8 cellular contexts compared by ENCODE assay signal in genomic region chr7:20330176-20330796, GRCh38. TPM values are rescaled to one million over a fixed set of nuclear protein-coding genes. Genes with fewer than 3 reads are reported as not detected.
A peak's percentile ranks its signal among the peaks of the same experiment; 100 is the strongest.
DNase-seq lines count a peak whose midpoint lies in the region; ATAC-seq and TF ChIP-seq lines count a peak whose summit lies in the region.

No MANE protein-coding gene starts in this region.

- H3K27me3 Mint-ChIP-seq in IgD-negative memory B cell (peaks cover 6% of the 10 kb centered on the region), immature natural killer cell (ENCODE audit: low read depth in 3 of 3) (peaks cover 9 to 30% (median 11%) of the 10 kb centered on the region in 3 donors)

- H3K27me3 ChIP-seq in GM06990 (replicated peaks; ENCODE audit: control insufficient read depth, insufficient read depth, low read length) (no peaks in the 10 kb centered on the region), skeletal muscle satellite cell (ENCODE audit: control insufficient read depth, insufficient read depth, low read length) (no peaks in the 10 kb centered on the region)

- DNase-seq in GM06990 (ENCODE audit: extremely low read depth, insufficient read length) (peak; percentile 83), SK-N-MC (ENCODE audit: low read depth, low spot score) (no peak), T47D (ENCODE audit: low read depth in 1 of 2, low spot score in 1 of 2) (peak; percentile 64 to 84), immature natural killer cell (peak in 2 of 3 donors; percentile 5 to 15)
- DNase-seq in NK-92 treated with Interleukin-12 subunit alpha and Interleukin-12 subunit beta, amount 100 ng/mL, for 24 hours (lab: John Stamatoyannopoulos, UW), result no peak

- no peaks in the 10 kb centered on the region for H3K9me3 ChIP-seq in SK-N-MC (ENCODE audit: low read depth, low read length)
- H3K9me3 ChIP-seq in skeletal muscle satellite cell (replicated peaks; ENCODE audit: low read length), result no peaks in the 10 kb centered on the region

- H3K4me3 ChIP-seq in GM06990 (replicated peaks; ENCODE audit: low read depth, low read length), result peak overlapping the region; percentile 79
- peak overlapping the region; percentile 87 for H3K4me3 ChIP-seq in SK-N-MC
- H3K4me3 ChIP-seq in skeletal muscle satellite cell (ENCODE audit: low read length), result peak overlapping the region; percentile 85

- H3K36me3 Mint-ChIP-seq in IgD-negative memory B cell, result no peaks in the 10 kb centered on the region
- no peaks in the 10 kb centered on the region for H3K36me3 Mint-ChIP-seq in immature natural killer cell

- H3K27ac Mint-ChIP-seq in IgD-negative memory B cell (peak overlapping the region; percentile 51 to 96 (median 84)), immature natural killer cell (no peak overlapping the region)

- TF ChIP-seq CTCF in GM06990 (IDR thresholded peaks at IDR 0.05; ENCODE audit: insufficient read depth, low read length, poor library complexity, severe bottlenecking), result no peak

- H3K4me1 ChIP-seq in skeletal muscle satellite cell (ENCODE audit: control insufficient read depth, insufficient read depth, low read length), result peaks cover 12% of the 10 kb centered on the region

- peak overlapping the region; percentile 98 for H3K4me2 ChIP-seq in skeletal muscle satellite cell (ENCODE audit: low read length)

- H3K4me1 Mint-ChIP-seq in IgD-negative memory B cell (peaks cover 9 to 15% (median 13%) of the 10 kb centered on the region in 3 donors), immature natural killer cell (peaks cover 14 to 26% of the 10 kb centered on the region in 2 donors)

- no peaks in the 10 kb centered on the region for H3K9me3 Mint-ChIP-seq in IgD-negative memory B cell
- H3K9me3 Mint-ChIP-seq in immature natural killer cell, result peaks cover 0 to 6% (median 1%) of the 10 kb centered on the region in 6 donors

- H3K36me3 ChIP-seq in GM06990 (ENCODE audit: control insufficient read depth, insufficient read depth, low read length) (no peaks in the 10 kb centered on the region), SK-N-MC (ENCODE audit: insufficient read depth, low read length) (no peaks in the 10 kb centered on the region), skeletal muscle satellite cell (ENCODE audit: insufficient read depth, low read length) (no peaks in the 10 kb centered on the region)

- no peak overlapping the region for H3K27ac ChIP-seq in SK-N-MC

- peak; percentile 58 for ATAC-seq in GM21737 (IDR thresholded peaks at IDR 0.05; ENCODE audit: unreplicated experiment)

- H3K4me3 Mint-ChIP-seq in IgD-negative memory B cell (peak overlapping the region; percentile 87 to 98 (median 96)), immature natural killer cell (peak overlapping the region; percentile 71 to 82 (median 78))

- in situ Hi-C loops in T47D (cut with HindIII; ENCODE audit: low pct_unique_long_range_greater_than_20kb, low sequenced_read_pairs), result no loop called here

- peak overlapping the region; percentile 87 for H3K9ac ChIP-seq in SK-N-MC (ENCODE audit: insufficient read length)
- H3K9ac ChIP-seq in skeletal muscle satellite cell (ENCODE audit: low read depth, low read length), result peak overlapping the region; percentile 80

RNA-seq across cellular contexts. Expression of gene ITGB8, which starts 0.4 kb away (rescaled TPM):
- polyA plus RNA-seq in IgD-negative memory B cell (not detected), immature natural killer cell (not detected)
- 0.76 and 2.6 TPM in 2 replicates for total RNA-seq in skeletal muscle satellite cell (2012; rRNA removed)

Comparison
In these comparisons a context has a peak if more than half of its experiments do, and no peak if none do; other contexts are left out.
1. DNase-seq: peak in GM06990 (single experiment), T47D (2 of 2) and immature natural killer cell (2 of 3); none in SK-N-MC (single experiment) and NK-92 treated with Interleukin-12 subunit alpha and Interleukin-12 subunit beta, amount 100 ng/mL, for 24 hours (single experiment).
2. H3K27ac Mint-ChIP-seq: peak in IgD-negative memory B cell (3 of 3); none in immature natural killer cell (0 of 6).
3. Peak in every context shown above with its lines, with median percentiles within 50 percentile points of each other: H3K4me3 ChIP-seq.